Comparison of ENCODE assay signal across 1 cellular context in the genomic region with DNA sequence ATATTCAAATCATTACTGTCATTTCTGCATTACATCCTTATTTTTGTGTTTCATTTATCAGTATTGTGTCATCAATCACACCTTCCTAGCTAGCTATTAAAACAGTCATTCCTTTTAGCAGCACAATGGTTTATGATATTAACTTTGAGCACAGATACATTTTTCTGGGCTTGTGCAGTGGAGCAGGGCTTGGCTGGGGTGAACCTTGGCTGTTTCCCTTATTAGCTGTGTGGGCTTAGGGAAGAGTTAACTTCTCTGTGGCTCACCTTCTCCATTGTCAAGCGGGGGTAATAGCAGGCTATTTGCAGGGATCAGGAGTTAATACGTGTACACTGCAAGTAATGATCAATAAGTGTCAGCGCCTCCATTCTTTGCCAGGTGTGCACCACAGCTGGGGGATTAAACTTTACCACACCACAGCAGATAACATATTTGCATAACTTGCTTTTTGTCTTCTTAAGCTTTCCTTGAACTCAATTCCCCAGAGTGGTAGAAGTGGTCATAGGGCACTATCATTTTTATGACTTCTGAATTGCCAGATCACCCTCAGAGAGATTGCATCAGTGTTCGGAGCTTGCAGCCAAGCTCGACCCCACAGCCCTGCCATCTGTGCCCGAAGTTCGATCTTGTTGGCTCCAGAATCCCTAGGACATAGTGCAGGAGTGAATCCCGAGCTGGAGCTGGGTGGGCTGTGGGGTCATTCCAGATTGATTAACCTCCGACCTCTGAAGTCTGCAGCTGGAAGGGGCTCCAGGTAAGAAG.
TF ChIP-seq lines count a peak whose summit lies in the region.

No MANE protein-coding gene starts in this region.

TF ChIP-seq in H1, 55 proteins besides CTCF, POLR2A, EP300 and RAD21:
- TF ChIP-seq BACH1 (IDR thresholded peaks at IDR 0.05; ENCODE audit: low read length) = no peak
- TF ChIP-seq, protein P1, sequence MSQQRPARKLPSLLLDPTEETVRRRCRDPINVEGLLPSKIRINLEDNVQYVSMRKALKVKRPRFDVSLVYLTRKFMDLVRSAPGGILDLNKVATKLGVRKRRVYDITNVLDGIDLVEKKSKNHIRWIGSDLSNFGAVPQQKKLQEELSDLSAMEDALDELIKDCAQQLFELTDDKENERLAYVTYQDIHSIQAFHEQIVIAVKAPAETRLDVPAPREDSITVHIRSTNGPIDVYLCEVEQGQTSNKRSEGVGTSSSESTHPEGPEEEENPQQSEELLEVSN (IDR thresholded peaks at IDR 0.05) = no peak
- TF ChIP-seq KDM4A (IDR thresholded peaks at IDR 0.05; ENCODE audit: low read depth, low read length, severe bottlenecking) = no peak
- no peak for TF ChIP-seq EZH2 (IDR thresholded peaks at IDR 0.05; ENCODE audit: low read depth, low read length, severe bottlenecking)
